Comparison of ENCODE assay signal across 8 cellular contexts in genomic region chr7:128530855-128531104, GRCh38. TPM values are rescaled to one million over a fixed set of nuclear protein-coding genes. Genes with fewer than 3 reads are reported as not detected.
DNase-seq lines count a peak whose midpoint lies in the region; ATAC-seq and TF ChIP-seq lines count a peak whose summit lies in the region.

No MANE protein-coding gene starts in this region.

- CTCF ChIA-PET in AG04449 (lab: Yijun Ruan, JAX): no interaction called here

- POLR2A ChIA-PET in AG04449 (lab: Yijun Ruan, JAX): no interaction called here

- H3K4me1 ChIP-seq in mucosa of rectum (ENCODE audit: control insufficient read depth in 2 of 2, insufficient read depth in 2 of 2, low read length in 2 of 2): peaks cover 0 to 2% of the 10 kb centered on the region in 2 donors

- H3K9me3 ChIP-seq in mucosa of rectum (ENCODE audit: control insufficient read depth in 2 of 2, low read length in 2 of 2): no peaks in the 10 kb centered on the region

- H3K4me3 ChIP-seq in AG04449 (ENCODE audit: low read depth, low read length) (peak overlapping the region; percentile 76), H7 (ENCODE audit: insufficient read depth, low read depth, low read length) (peak overlapping the region; percentile 50), cardiac fibroblast (replicated peaks in 1 of 2; ENCODE audit: low read depth in 2 of 2, low read length in 2 of 2) (peak overlapping the region; percentile 64 to 71), mucosa of rectum (ENCODE audit: low read length in 2 of 2) (peak overlapping the region; percentile 67 to 75)

- TF ChIP-seq CTCF in AG04449 (IDR thresholded peaks at IDR 0.05; ENCODE audit: insufficient read depth, low read length, missing control alignments) (no peak), cardiac fibroblast (IDR thresholded peaks at IDR 0.05; ENCODE audit: low read depth, low read length) (no peak)

- peak overlapping the region; percentile 86 to 91 for H3K27ac ChIP-seq in mucosa of rectum (ENCODE audit: low read depth in 2 of 2, low read length in 2 of 2)

- ATAC-seq in HG03175 (IDR thresholded peaks at IDR 0.05; ENCODE audit: unreplicated experiment): no peak
- no peak for ATAC-seq in GM18873 (IDR thresholded peaks at IDR 0.05; ENCODE audit: low FRiP score, unreplicated experiment)

- H3K9ac ChIP-seq in mucosa of rectum (ENCODE audit: low read depth in 1 of 2, low read length in 2 of 2): peak overlapping the region; percentile 60 to 83

- H3K36me3 ChIP-seq in H7 (replicated peaks; ENCODE audit: control insufficient read depth, insufficient read depth, low read length) (no peaks in the 10 kb centered on the region), mucosa of rectum (ENCODE audit: control insufficient read depth in 2 of 2, insufficient read depth in 2 of 2, low read length in 2 of 2) (no peaks in the 10 kb centered on the region)

- H3K27me3 ChIP-seq in H7 (ENCODE audit: control insufficient read depth, insufficient read depth, low read length) (no peaks in the 10 kb centered on the region), mucosa of rectum (ENCODE audit: control insufficient read depth in 2 of 2, insufficient read depth in 2 of 2, low read length in 2 of 2) (no peaks in the 10 kb centered on the region)

- DNase-seq in AG04449 (ENCODE audit: low read depth, low spot score): no peak
- no peak for DNase-seq in H7
- DNase-seq in cardiac fibroblast (ENCODE audit: low read depth in 2 of 2): no peak
- DNase-seq in HuH-7.5 (ENCODE audit: low spot score): no peak
- DNase-seq in islet precursor cell: no peak

RNA-seq across cellular contexts. Expression of gene METTL2B, which starts 54.2 kb away (rescaled TPM):
- 39.5 TPM in 2 replicates for total RNA-seq in H7 (2014; rRNA removed; shearing (Covaris generic))
